Comparison of ENCODE assay signal across 19 cellular contexts in genomic region chr11:61903845-61904244, GRCh38. TPM values are rescaled to one million over a fixed set of nuclear protein-coding genes. Genes with fewer than 3 reads are reported as not detected.
"Had no signal": no experiment of that assay in that cellular context is flagged by ENCODE, and none has a peak within 500 bp of the region (broad histone marks: within the 10 kb centered on the region; RNA-seq: fewer than 3 reads in every experiment).

No MANE protein-coding gene starts in this region.

- H3K4me2 ChIP-seq: smooth muscle cell had no signal

- H3K4me1 ChIP-seq: gastrocnemius medialis had no signal

- H3K27ac ChIP-seq: esophagus squamous epithelium, gastrocnemius medialis, lower lobe of right lung, sigmoid colon, transverse colon had no signal

- H3K9me3 ChIP-seq: esophagus squamous epithelium, gastrocnemius medialis, lower lobe of right lung, sigmoid colon, transverse colon had no signal

- H3K36me3 ChIP-seq: gastrocnemius medialis, transverse colon had no signal

- H3K27me3 ChIP-seq: gastrocnemius medialis, sigmoid colon, transverse colon had no signal

- FAIRE-seq: bronchial epithelial cell, keratinocyte had no signal

- ATAC-seq: gastrocnemius medialis; stimulated activated memory B cell treated with anti-CD40 and anti-IgM and Interleukin-4, amounts not matched to agents 10 μg/mL and 1 μg/mL and 100 μg/mL, for 72 hours had no signal

- H3K4me3 ChIP-seq: coronary artery, esophagus squamous epithelium, gastrocnemius medialis, lower lobe of right lung, sigmoid colon, smooth muscle cell, transverse colon had no signal

- DNase-seq: activated CD4-positive, alpha-beta T cell treated with anti-CD3 and anti-CD28 coated beads for 1 hour; activated CD4-positive, alpha-beta T cell treated with anti-CD3 and anti-CD28 coated beads, Interleukin-2, amount 50 U/mL, for 1 hour; activated T-cell treated with anti-CD3 and anti-CD28 coated beads, Interleukin-2, amount 50 U/mL, for 24 hours; esophagus squamous epithelium; gastrocnemius medialis; head of caudate nucleus; hypothalamus; natural killer cell; nucleus accumbens; sigmoid colon; T-helper 9 cell; transverse colon had no signal

RNA-seq across cellular contexts. Expression of gene RAB3IL1, which starts 13.5 kb away (rescaled TPM):
- total RNA-seq: activated T-helper 17 cell treated with anti-CD3 and anti-CD28 coated beads, Interleukin-2, amount 50 U/mL, for 72 hours; natural killer cell had no signal
